9 cellular contexts compared by ENCODE assay signal in genomic region chr3:128994581-128995161, GRCh38. TPM values are rescaled to one million over a fixed set of nuclear protein-coding genes. Genes with fewer than 3 reads are reported as not detected.
DNase-seq lines count a peak whose midpoint lies in the region; ATAC-seq and TF ChIP-seq lines count a peak whose summit lies in the region.
"Had no signal": no experiment of that assay in that cellular context is flagged by ENCODE, and none has a peak within 500 bp of the region (broad histone marks: within the 10 kb centered on the region; RNA-seq: fewer than 3 reads in every experiment).

No MANE protein-coding gene starts in this region.

- TF ChIP-seq POLR2A in GM18505 (IDR thresholded peaks at IDR 0.05; ENCODE audit: borderline replicate concordance, extremely low read depth, insufficient read depth, insufficient read length), result no peak

- WGBS in H9 (ENCODE audit: extremely low coverage, insufficient read length, low lambda C conversion rate), result no CpG with 5 or more reads among the region's 14 CpGs

- peak in 1 of 2 donors; percentile 24 for ATAC-seq in activated T-cell treated with anti-CD3 and anti-CD28 coated beads, Interleukin-2, amount 50 U/mL, for 72 hours (replicated peaks in 1 of 2)
- no peak for ATAC-seq in GM18505 (IDR thresholded peaks at IDR 0.05; ENCODE audit: unreplicated experiment)
- ATAC-seq in HG02981 (IDR thresholded peaks at IDR 0.05; ENCODE audit: unreplicated experiment), result no peak

- no peak overlapping the region for H2BK15ac ChIP-seq in H9 (ENCODE audit: low read depth, low read length)

- H3K23me2 ChIP-seq in H9 (ENCODE audit: insufficient read length, low read depth, low read length, poor library complexity, severe bottlenecking), result peaks cover 9% of the 10 kb centered on the region

- no peak overlapping the region for H2BK12ac ChIP-seq in H9 (ENCODE audit: insufficient read length, low read depth, low read length)

- no peaks in the 10 kb centered on the region for H3K79me2 ChIP-seq in H9 (ENCODE audit: insufficient read depth, low read length)

- peaks cover 55 to 71% (median 66%) of the 10 kb centered on the region in 10 experiments for H3K4me1 ChIP-seq in BLaER1 treated with 17β-estradiol and CSF1 and Interleukin-3, amounts not matched to agents 10 nM and 100 nM
- no peaks in the 10 kb centered on the region; the same call in 1 of the 2 replicates for H3K4me1 ChIP-seq in H9 (ENCODE audit: insufficient read depth, low read length)

- no peak overlapping the region for H3K56ac ChIP-seq in H9 (ENCODE audit: insufficient read length, low read depth, low read length)

- no peak overlapping the region for H2AFZ ChIP-seq in H9 (ENCODE audit: low read length)

- no peak overlapping the region for H2BK5ac ChIP-seq in H9 (ENCODE audit: insufficient read length, low read length)

- peaks cover 2 to 22% (median 7%) of the 10 kb centered on the region in 11 experiments for H3K27me3 ChIP-seq in BLaER1 treated with 17β-estradiol and CSF1 and Interleukin-3, amounts not matched to agents 10 nM and 100 nM
- H3K27me3 ChIP-seq in H9 (ENCODE audit: insufficient read depth, low read length), result peaks cover 7% of the 10 kb centered on the region; the same call in 1 of the 2 replicates

- no peak overlapping the region for H3K23ac ChIP-seq in H9 (ENCODE audit: insufficient read length, low read depth, low read length)

- H3T11ph ChIP-seq in H9 (ENCODE audit: low read length), result no peak overlapping the region

- no peak overlapping the region for H2BK120ac ChIP-seq in H9 (ENCODE audit: low read depth, low read length, poor library complexity, severe bottlenecking)

- H3K4me1 Mint-ChIP-seq in H9 (peaks cover 23 to 33% of the 10 kb centered on the region in 2 experiments), mesothelial cell of epicardium (peaks cover 18% of the 10 kb centered on the region)
- peaks cover 43% of the 10 kb centered on the region for H3K4me1 Mint-ChIP-seq in activated T-cell treated with anti-CD3 and anti-CD28 coated beads, Interleukin-2, amount 50 U/mL, for 72 hours (ENCODE audit: low read depth)

- H3K4me3 Mint-ChIP-seq in H9 (peak overlapping the region; percentile 22 to 70; a peak in 4 of 5 replicates), mesothelial cell of epicardium (peak overlapping the region; percentile 75)
- peak overlapping the region; percentile 83 to 92 for H3K4me3 Mint-ChIP-seq in activated T-cell treated with anti-CD3 and anti-CD28 coated beads, Interleukin-2, amount 50 U/mL, for 72 hours

- H4K91ac ChIP-seq in H9 (ENCODE audit: insufficient read length, low read depth, low read length), result no peak overlapping the region

- H3K27ac ChIP-seq in BLaER1 treated with 17β-estradiol and CSF1 and Interleukin-3, amounts not matched to agents 10 nM and 100 nM, result no peak overlapping the region
- no peak overlapping the region for H3K27ac ChIP-seq in H9 (ENCODE audit: insufficient read length, low read depth, low read length)

- H3K18ac ChIP-seq in H9 (ENCODE audit: insufficient read length, low read depth, low read length), result no peak overlapping the region

- no peak overlapping the region for H3K14ac ChIP-seq in H9 (ENCODE audit: insufficient read depth, low read length)

- H3K9me3 Mint-ChIP-seq in H9 (peaks cover 0 to 1% of the 10 kb centered on the region in 2 experiments; a peak in 2 of 5 replicates), mesothelial cell of epicardium (peaks cover 5% of the 10 kb centered on the region)
- no peaks in the 10 kb centered on the region for H3K9me3 Mint-ChIP-seq in activated T-cell treated with anti-CD3 and anti-CD28 coated beads, Interleukin-2, amount 50 U/mL, for 72 hours

- H4K5ac ChIP-seq in H9 (ENCODE audit: insufficient read length, low read depth, low read length), result no peak overlapping the region

- H3K9ac ChIP-seq in BLaER1 treated with 17β-estradiol and CSF1 and Interleukin-3, amounts not matched to agents 10 nM and 100 nM, result peak overlapping the region in 1 of 11 experiments; percentile 37; a peak in 1 of 22 replicates
- no peak overlapping the region for H3K9ac ChIP-seq in H9 (ENCODE audit: extremely low read depth, insufficient read length, low read length)

- no peak overlapping the region for H3K4me3 ChIP-seq in BLaER1 treated with 17β-estradiol and CSF1 and Interleukin-3, amounts not matched to agents 10 nM and 100 nM

- no peak overlapping the region for H3K4ac ChIP-seq in H9 (ENCODE audit: low read depth, low read length)

- H3K36me3 ChIP-seq in BLaER1 treated with 17β-estradiol and CSF1 and Interleukin-3, amounts not matched to agents 10 nM and 100 nM, result no peaks in the 10 kb centered on the region
- H3K36me3 ChIP-seq: transverse colon had no signal

- H3K4me2 ChIP-seq in BLaER1 treated with 17β-estradiol and CSF1 and Interleukin-3, amounts not matched to agents 10 nM and 100 nM, result peak overlapping the region; percentile 93 to 100 (median 97)
- H3K4me2 ChIP-seq in H9 (ENCODE audit: insufficient read depth, insufficient read length, low read length), result peak overlapping the region; percentile 69

- H3K27ac Mint-ChIP-seq in H9, result no peak overlapping the region
- no peak overlapping the region for H3K27ac Mint-ChIP-seq in activated T-cell treated with anti-CD3 and anti-CD28 coated beads, Interleukin-2, amount 50 U/mL, for 72 hours
- no peak overlapping the region for H3K27ac Mint-ChIP-seq in mesothelial cell of epicardium

- no peak overlapping the region for H2AK5ac ChIP-seq in H9 (ENCODE audit: insufficient read length, low read length)

- no peak overlapping the region for H2BK20ac ChIP-seq in H9 (ENCODE audit: low read depth, low read length, poor library complexity, severe bottlenecking)

- H3K79me1 ChIP-seq in H9 (ENCODE audit: insufficient read depth, low read depth, low read length, poor library complexity, severe bottlenecking), result no peaks in the 10 kb centered on the region

- no peak overlapping the region for H4K8ac ChIP-seq in H9 (replicated peaks; ENCODE audit: insufficient read length, low read depth, low read length)

- 0 out of 22 replicates have a peak, but pooled peaks cover 0 to 2% (median 0%) of the 10 kb centered on the region in 11 experiments for H3K9me3 ChIP-seq in BLaER1 treated with 17β-estradiol and CSF1 and Interleukin-3, amounts not matched to agents 10 nM and 100 nM (replicated peaks in 1 of 11)
- no peaks in the 10 kb centered on the region for H3K9me3 ChIP-seq in H9 (ENCODE audit: control insufficient read depth, low read depth, low read length)
- H3K9me3 ChIP-seq: transverse colon had no signal

- no peak for TF ChIP-seq CTCF in H9 (conservative IDR thresholded peaks at IDR 0.05)
- TF ChIP-seq CTCF in mesothelial cell of epicardium (IDR thresholded peaks at IDR 0.05; ENCODE audit: unreplicated experiment), result no peak

- DNase-seq in H9 (no peak), mesothelial cell of epicardium (ENCODE audit: low spot score in 2 of 2, unreplicated experiment in 2 of 2) (no peak), GM03348 (ENCODE audit: low spot score) (no peak)
- no peak for DNase-seq in activated T-cell treated with anti-CD3 and anti-CD28 coated beads, Interleukin-2, amount 50 U/mL, for 72 hours
- DNase-seq in effector CD4-positive, alpha-beta T cell, result no peak

- H3K27me3 Mint-ChIP-seq in H9 (ENCODE audit: low read depth) (peaks cover 77% of the 10 kb centered on the region), mesothelial cell of epicardium (ENCODE audit: low read depth) (peaks cover 66% of the 10 kb centered on the region)
- H3K27me3 Mint-ChIP-seq in activated T-cell treated with anti-CD3 and anti-CD28 coated beads, Interleukin-2, amount 50 U/mL, for 72 hours (ENCODE audit: low read depth), result peaks cover 5% of the 10 kb centered on the region

- peaks cover 0 to 4% (median 0%) of the 10 kb centered on the region in 11 experiments; a peak in 1 of 22 replicates for H4K20me1 ChIP-seq in BLaER1 treated with 17β-estradiol and CSF1 and Interleukin-3, amounts not matched to agents 10 nM and 100 nM
- H4K20me1 ChIP-seq in H9 (ENCODE audit: control insufficient read depth, insufficient read depth, insufficient read length), result no peaks in the 10 kb centered on the region

- H3K36me3 Mint-ChIP-seq in H9 (ENCODE audit: insufficient read depth in 1 of 3, low read depth in 3 of 3), result no peaks in the 10 kb centered on the region; a peak in 2 of 7 replicates
- no peaks in the 10 kb centered on the region for H3K36me3 Mint-ChIP-seq in activated T-cell treated with anti-CD3 and anti-CD28 coated beads, Interleukin-2, amount 50 U/mL, for 72 hours (ENCODE audit: insufficient read depth in 2 of 2)
- no peaks in the 10 kb centered on the region for H3K36me3 Mint-ChIP-seq in mesothelial cell of epicardium

RNA-seq across cellular contexts. Expression of gene CFAP92, which starts 0.8 kb away (rescaled TPM):
- total RNA-seq in H9 (2021) (0.92 and 1.2 TPM in 2 replicates), mesothelial cell of epicardium (0.76 to 1.2 TPM (median 1.1 TPM) in 3 replicates)
- 1 to 10 TPM; 1.1 TPM for total RNA-seq in activated T-cell treated with anti-CD3 and anti-CD28 coated beads, Interleukin-2, amount 50 U/mL, for 72 hours

RNA-seq across cellular contexts. Expression of gene EFCC1, which starts 6.4 kb away (rescaled TPM):
- total RNA-seq in H9 (2021) (0.09 TPM in 1 of 2 replicates, not detected in the other), mesothelial cell of epicardium (0.29 to 0.67 TPM (median 0.31 TPM) in 3 replicates)
- total RNA-seq in activated T-cell treated with anti-CD3 and anti-CD28 coated beads, Interleukin-2, amount 50 U/mL, for 72 hours, result under 1 TPM; 0.26 to 0.42 TPM
